In genomic region chr4:54318904-54319303, GRCh38 we compare ENCODE assay signal across 9 cellular contexts.
A peak's percentile ranks its signal among the peaks of the same experiment; 100 is the strongest.
DNase-seq lines count a peak whose midpoint lies in the region; ATAC-seq, FAIRE-seq and TF ChIP-seq lines count a peak whose summit lies in the region.
"Had no signal": no experiment of that assay in that cellular context is flagged by ENCODE, and none has a peak within 500 bp of the region (broad histone marks: within the 10 kb centered on the region; RNA-seq: fewer than 3 reads in every experiment).

No MANE protein-coding gene starts in this region.

- H3K9ac ChIP-seq in MM.1S (ENCODE audit: low read length), result no peak overlapping the region
- no peak overlapping the region for H3K9ac ChIP-seq in kidney (ENCODE audit: low read length in 2 of 2)

- H4K20me1 ChIP-seq in MM.1S (ENCODE audit: insufficient read depth, low read length), result no peaks in the 10 kb centered on the region

- H3K36me3 ChIP-seq in BE2C (no peaks in the 10 kb centered on the region), MM.1S (replicated peaks; ENCODE audit: insufficient read depth, low read length) (no peaks in the 10 kb centered on the region), kidney (ENCODE audit: control insufficient read depth in 1 of 2, insufficient read depth in 2 of 2, low read length in 2 of 2) (no peaks in the 10 kb centered on the region), vagina (no peaks in the 10 kb centered on the region)

- peak; percentile 97 for TF ChIP-seq CTCF in BE2C (IDR thresholded peaks at IDR 0.05; ENCODE audit: low read depth, low read length)
- peak; percentile 86 for TF ChIP-seq CTCF in MM.1S (IDR thresholded peaks at IDR 0.05; ENCODE audit: low read length)
- peak; percentile 65 for TF ChIP-seq CTCF in kidney (IDR thresholded peaks at IDR 0.05; ENCODE audit: borderline replicate concordance, extremely low read depth, insufficient read depth)
- peak; percentile 30 to 40 (median 34) for TF ChIP-seq CTCF in vagina (IDR thresholded peaks at IDR 0.05)

- H3K4me1 Mint-ChIP-seq in activated naive CD8-positive, alpha-beta T cell treated with anti-CD3 and anti-CD28 coated beads, Interleukin-2, amount 50 U/mL, for 24 hours, result peaks cover 6% of the 10 kb centered on the region

- H3K4me1 ChIP-seq in BE2C, result no peaks in the 10 kb centered on the region
- peaks cover 27% of the 10 kb centered on the region for H3K4me1 ChIP-seq in MM.1S (ENCODE audit: low read length)
- H3K4me1 ChIP-seq in kidney (ENCODE audit: control insufficient read depth in 1 of 2, insufficient read depth in 1 of 2, low read depth in 1 of 2, low read length in 2 of 2), result no peaks in the 10 kb centered on the region
- H3K4me1 ChIP-seq in vagina, result no peaks in the 10 kb centered on the region

- H3K27ac ChIP-seq in MM.1S (ENCODE audit: low read length) (no peak overlapping the region), kidney (ENCODE audit: low read depth in 2 of 2, low read length in 2 of 2) (no peak overlapping the region), vagina (no peak overlapping the region)

- peaks cover 6% of the 10 kb centered on the region; the same call in 1 of the 2 replicates for H3K27me3 ChIP-seq in BE2C
- H3K27me3 ChIP-seq in MM.1S (replicated peaks; ENCODE audit: insufficient read depth, low read length), result no peaks in the 10 kb centered on the region
- no peaks in the 10 kb centered on the region for H3K27me3 ChIP-seq in vagina

- H3K4me2 ChIP-seq in MM.1S (ENCODE audit: low read depth, low read length), result 0 out of 2 replicates have a peak overlapping the region, but pooled peaks have one; percentile 9

- peaks cover 10% of the 10 kb centered on the region for H3F3A ChIP-seq in MM.1S (ENCODE audit: insufficient read depth, low read length)

- peaks cover 3% of the 10 kb centered on the region for H3K27me3 Mint-ChIP-seq in activated naive CD8-positive, alpha-beta T cell treated with anti-CD3 and anti-CD28 coated beads, Interleukin-2, amount 50 U/mL, for 24 hours

- no peak for FAIRE-seq in kidney (lab: Jason Lieb, UNC)

- peak; percentile 15 for DNase-seq in BE2C
- DNase-seq in MM.1S, result peak; percentile 65
- DNase-seq in activated naive CD8-positive, alpha-beta T cell treated with anti-CD3 and anti-CD28 coated beads, Interleukin-2, amount 50 U/mL, for 24 hours, result peak; percentile 9
- DNase-seq in kidney, result no peak
- DNase-seq in vagina (ENCODE audit: extremely low spot score in 2 of 2), result no peak
- DNase-seq in head of caudate nucleus, result no peak
- no peak for DNase-seq in NCI-H2196 treated with DMSO at 0.1 percent for 48 hours (lab: John Stamatoyannopoulos, UW; ENCODE audit: unreplicated experiment)

- no peaks in the 10 kb centered on the region for H3K79me2 ChIP-seq in MM.1S (ENCODE audit: low read length)

- no peaks in the 10 kb centered on the region for H3K36me3 Mint-ChIP-seq in activated naive CD8-positive, alpha-beta T cell treated with anti-CD3 and anti-CD28 coated beads, Interleukin-2, amount 50 U/mL, for 24 hours (ENCODE audit: low read depth)

- ATAC-seq in GM18498 (IDR thresholded peaks at IDR 0.05; ENCODE audit: unreplicated experiment), result peak; percentile 32
- no peak for ATAC-seq in activated naive CD8-positive, alpha-beta T cell treated with anti-CD3 and anti-CD28 coated beads, Interleukin-2, amount 50 U/mL, for 24 hours
- ATAC-seq: left colon had no signal

- no peak overlapping the region for H3K4me3 Mint-ChIP-seq in activated naive CD8-positive, alpha-beta T cell treated with anti-CD3 and anti-CD28 coated beads, Interleukin-2, amount 50 U/mL, for 24 hours

- no peak overlapping the region for H3K27ac Mint-ChIP-seq in activated naive CD8-positive, alpha-beta T cell treated with anti-CD3 and anti-CD28 coated beads, Interleukin-2, amount 50 U/mL, for 24 hours

- H2AFZ ChIP-seq in MM.1S (ENCODE audit: low read length), result no peak overlapping the region

- no peaks in the 10 kb centered on the region for H3K9me2 ChIP-seq in MM.1S (replicated peaks; ENCODE audit: insufficient read depth, low read length)

- H3K4me3 ChIP-seq in BE2C (ENCODE audit: low read depth, low read length) (no peak overlapping the region), MM.1S (ENCODE audit: low read length) (no peak overlapping the region), kidney (ENCODE audit: low read length in 2 of 2) (no peak overlapping the region), vagina (no peak overlapping the region)

- intact Hi-C loops in kidney (cut with DNase I), result no loop called here
- intact Hi-C loops in vagina (cut with DNase I), result no loop called here
- intact Hi-C loops in head of caudate nucleus (cut with DNase I), result no loop called here

- H3K9me3 Mint-ChIP-seq in activated naive CD8-positive, alpha-beta T cell treated with anti-CD3 and anti-CD28 coated beads, Interleukin-2, amount 50 U/mL, for 24 hours, result no peaks in the 10 kb centered on the region

- H3K9me3 ChIP-seq in BE2C, result no peaks in the 10 kb centered on the region
- no peaks in the 10 kb centered on the region for H3K9me3 ChIP-seq in MM.1S (replicated peaks; ENCODE audit: insufficient read depth, low read length)
- no peaks in the 10 kb centered on the region for H3K9me3 ChIP-seq in kidney (ENCODE audit: control insufficient read depth in 1 of 2, low read length in 2 of 2)
- H3K9me3 ChIP-seq in vagina, result no peaks in the 10 kb centered on the region

- TF ChIP-seq POLR2A in vagina (IDR thresholded peaks at IDR 0.05), result no peak

Comparison
In these comparisons a context has a peak if more than half of its experiments do, and no peak if none do; other contexts are left out.
1. DNase-seq: peak in BE2C (single experiment), MM.1S (single experiment) and activated naive CD8-positive, alpha-beta T cell treated with anti-CD3 and anti-CD28 coated beads, Interleukin-2, amount 50 U/mL, for 24 hours (single experiment); none in kidney (single experiment), vagina (0 of 2), head of caudate nucleus (0 of 42) and NCI-H2196 treated with DMSO at 0.1 percent for 48 hours (single experiment).
2. CTCF ChIP-seq: peak in every context shown above with its lines; median percentile 97 in BE2C; 86 in MM.1S; 65 in kidney; 34 in vagina.